24 cellular contexts compared by ENCODE assay signal in genomic region chr3:84223512-84223911, GRCh38.
"Had no signal": no experiment of that assay in that cellular context is flagged by ENCODE, and none has a peak within 500 bp of the region (broad histone marks: within the 10 kb centered on the region; RNA-seq: fewer than 3 reads in every experiment).

No MANE protein-coding gene starts in this region.

- H3K36me3 ChIP-seq: adrenal gland, MG63 had no signal

- H3K4me3 ChIP-seq: adrenal gland, MG63 had no signal

- H3K27me3 ChIP-seq: adrenal gland, MG63 had no signal

- H3K4me1 ChIP-seq: adrenal gland had no signal

- ATAC-seq: T-helper 17 cell had no signal

- DNase-seq: activated B cell treated with CpG ODN at 0.5 μM for 24 hours; activated CD4-positive, alpha-beta memory T cell treated with anti-CD3 and anti-CD28 coated beads for 36 hours; activated CD4-positive, alpha-beta T cell treated with anti-CD3 and anti-CD28 coated beads, Interleukin-2, amount 10 ng/mL, durations not matched to agents 7 days and 5 days; activated CD8-positive, alpha-beta memory T cell treated with anti-CD3 and anti-CD28 coated beads for 24 hours; activated naive CD4-positive, alpha-beta T cell treated with anti-CD3 and anti-CD28 coated beads, Interleukin-2, amount 50 U/mL, for 16 hours; activated naive CD8-positive, alpha-beta T cell treated with anti-CD3 and anti-CD28 coated beads, Interleukin-2, amount 10 ng/mL, durations not matched to agents 7 days and 5 days; adrenal gland; anterior cingulate cortex; cerebellar nuclear complex; KG1; MG63; MV-4-11; NCI-H1092 treated with DMSO at 0.1 percent for 48 hours; NCI-H1417 treated with DMSO at 0.1 percent for 48 hours; NCI-H1694; NCI-H2029; NCI-H2107; NCI-H2171 treated with DMSO at 0.1 percent for 48 hours; NCI-H226; NCI-H526; NCI-H774; SHP77 treated with DMSO at 0.1 percent for 48 hours; T-helper 17 cell; T-helper 9 cell had no signal

- H3K9me3 ChIP-seq: MG63 had no signal

- H3K27ac ChIP-seq: adrenal gland had no signal
